ENCODE assay signal across 3 cellular contexts in genomic region chr12:132117558-132117875, GRCh38.
TF ChIP-seq lines count a peak whose summit lies in the region.

No MANE protein-coding gene starts in this region.

TF ChIP-seq in GM23338, 12 proteins besides CTCF, POLR2A, EP300 and RAD21:
- no peak for TF ChIP-seq ETS1 (IDR thresholded peaks at IDR 0.05)
- TF ChIP-seq CREB1 (CRISPR knock-in tag; IDR thresholded peaks at IDR 0.05; ENCODE audit: low read depth), result peak; percentile 56; the same call in 1 of the 2 replicates

TF ChIP-seq in SK-N-SH treated with all-trans-retinoic acid at 6 μM for 48 hours, 23 proteins besides CTCF, POLR2A, EP300 and RAD21:
- TF ChIP-seq OSR1 (CRISPR knock-in tag; IDR thresholded peaks at IDR 0.05), result no peak

TF ChIP-seq in HepG2, 621 proteins besides CTCF, POLR2A, EP300 and RAD21:
- TF ChIP-seq ZNF597 (CRISPR knock-in tag; IDR thresholded peaks at IDR 0.05) (no peak), ZNF343 (CRISPR knock-in tag; IDR thresholded peaks at IDR 0.05) (no peak), NFYB (CRISPR knock-in tag; IDR thresholded peaks at IDR 0.05) (peak; percentile 61), NFYC (CRISPR knock-in tag; IDR thresholded peaks at IDR 0.05) (peak; percentile 61), AGO1 (IDR thresholded peaks at IDR 0.05; ENCODE audit: low read depth, low read length, poor library complexity, severe bottlenecking) (no peak), RBM22 (optimal IDR thresholded peaks at IDR 0.05; ENCODE audit: low read length) (no peak), AGO2 (optimal IDR thresholded peaks at IDR 0.05; ENCODE audit: low read depth, low read length) (peak; percentile 5), ZNF687 (CRISPR knock-in tag; IDR thresholded peaks at IDR 0.05) (0 out of 2 replicates have a peak, but pooled peaks have one; percentile 1), MTA1 (CRISPR knock-in tag; IDR thresholded peaks at IDR 0.05; ENCODE audit: borderline replicate concordance) (no peak)
